ENCODE assay signal across 1 cellular context in genomic region chr12:57803317-57803893, GRCh38.
TF ChIP-seq lines count a peak whose summit lies in the region.

No MANE protein-coding gene starts in this region.

TF ChIP-seq in HCT116, 20 proteins besides CTCF, POLR2A, EP300 and RAD21 (continued from another document):
- no peak for TF ChIP-seq EZH2phosphoT487 (IDR thresholded peaks at IDR 0.05; ENCODE audit: borderline replicate concordance)
- no peak for TF ChIP-seq ZBTB33 (IDR thresholded peaks at IDR 0.05; ENCODE audit: extremely low read depth, insufficient replicate concordance, low read length)
- no peak for TF ChIP-seq SP1 (IDR thresholded peaks at IDR 0.05; ENCODE audit: low read depth)
- TF ChIP-seq TCF7L2 (IDR thresholded peaks at IDR 0.05; ENCODE audit: borderline replicate concordance, extremely low read depth, insufficient read depth, insufficient read length): no peak
- no peak for TF ChIP-seq JUND (IDR thresholded peaks at IDR 0.05)
- no peak for TF ChIP-seq POLR2AphosphoS5 (IDR thresholded peaks at IDR 0.05; ENCODE audit: low read depth, low read length)
- no peak for TF ChIP-seq CBX3 (IDR thresholded peaks at IDR 0.05; ENCODE audit: low read depth)
- TF ChIP-seq SIN3A (IDR thresholded peaks at IDR 0.05; ENCODE audit: low read depth): no peak
- TF ChIP-seq CEBPB (IDR thresholded peaks at IDR 0.05; ENCODE audit: low read depth): no peak
- no peak for TF ChIP-seq SRF (IDR thresholded peaks at IDR 0.05; ENCODE audit: low read depth)
